Comparison of ENCODE assay signal across 10 cellular contexts in the genomic region with DNA sequence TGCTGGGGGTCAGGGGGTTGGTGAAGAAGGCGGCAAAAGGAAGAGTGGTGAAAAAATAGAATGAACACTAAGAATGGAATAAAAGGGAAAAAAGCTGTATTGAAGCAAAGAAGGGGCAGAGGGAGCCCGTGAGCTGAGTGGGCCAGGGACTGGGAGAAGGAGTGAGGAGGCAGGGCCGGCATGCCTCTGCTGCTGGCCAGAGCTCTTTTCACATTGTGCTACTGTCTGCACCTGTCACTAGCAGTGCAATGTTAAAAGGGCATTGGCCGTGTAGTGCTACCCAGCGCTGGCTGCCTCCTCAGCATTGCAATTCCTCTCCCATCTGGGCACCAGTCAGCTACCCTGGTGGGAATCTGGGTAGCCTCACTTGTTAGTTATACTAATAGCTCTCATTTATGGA. TPM values are rescaled to one million over a fixed set of nuclear protein-coding genes. Genes with fewer than 3 reads are reported as not detected.
DNase-seq lines count a peak whose midpoint lies in the region; ATAC-seq and TF ChIP-seq lines count a peak whose summit lies in the region.
"Had no signal": no experiment of that assay in that cellular context is flagged by ENCODE, and none has a peak within 500 bp of the region (broad histone marks: within the 10 kb centered on the region; RNA-seq: fewer than 3 reads in every experiment).

No MANE protein-coding gene starts in this region.

- TF ChIP-seq POLR2A in HCT116 (IDR thresholded peaks at IDR 0.05; ENCODE audit: borderline replicate concordance, extremely low read depth, insufficient read depth, insufficient read length), result no peak

- ATAC-seq in HCT116 (peak; percentile 22; the same call in 1 of the 2 replicates), WTC11 (no peak), GM21526 (IDR thresholded peaks at IDR 0.05; ENCODE audit: low FRiP score, unreplicated experiment) (no peak)

- TF ChIP-seq RAD21 in HCT116 (IDR thresholded peaks at IDR 0.05; ENCODE audit: low read depth), result no peak

- H3K27me3 ChIP-seq in HCT116 (ENCODE audit: insufficient read depth, low read length) (no peaks in the 10 kb centered on the region), layer of hippocampus (ENCODE audit: control insufficient read depth, insufficient read depth, low read length) (no peaks in the 10 kb centered on the region)

- H3K36me3 Mint-ChIP-seq in WTC11, result peaks cover 39% of the 10 kb centered on the region

- RAD21 ChIA-PET in HCT116 (lab: Charles Lee; ENCODE audit: low non-redundant PET in 1 of 2, low total read pairs in 2 of 2, uncharacterized antibody in 2 of 2, unreplicated experiment in 2 of 2), result interaction anchor here (1.3 to 1.9 kb wide), 6 partner anchors 73 to 296 kb away, joined by 3 to 9 read pairs (median 6); partner anchors contain the start of gene UBE2L6 (in 2 of the 2)

- H3K4me3 Mint-ChIP-seq in WTC11, result peak overlapping the region; percentile 96

- no peaks in the 10 kb centered on the region for H3K36me3 ChIP-seq in HCT116 (ENCODE audit: control insufficient read depth in 1 of 2, insufficient read depth in 2 of 2, low read length in 2 of 2)
- H3K36me3 ChIP-seq: thoracic aorta had no signal

- no peak overlapping the region for H3K9ac ChIP-seq in HCT116 (ENCODE audit: low read length)

- H3K9me3 ChIP-seq in HCT116 (ENCODE audit: control insufficient read depth in 1 of 2, insufficient read depth in 1 of 2, low read depth in 1 of 2, low read length in 2 of 2), result no peaks in the 10 kb centered on the region
- H3K9me3 ChIP-seq: thoracic aorta had no signal

- DNase-seq in AG10803 (ENCODE audit: low read depth) (no peak), HCT116 (ENCODE audit: low read depth, low spot score) (no peak), WTC11 (ENCODE audit: low spot score) (peak; percentile 39), NCI-H146 treated with DMSO at 0.1 percent for 48 hours (lab: John Stamatoyannopoulos, UW; ENCODE audit: unreplicated experiment) (no peak), posterior vena cava (ENCODE audit: low spot score) (no peak)
- no peak for DNase-seq in activated naive CD4-positive, alpha-beta T cell treated with Interleukin-2 at 50 U/mL for 16 hours

- H2AFZ ChIP-seq in HCT116 (ENCODE audit: low read depth, low read length, poor library complexity, severe bottlenecking), result no peak overlapping the region

- no peaks in the 10 kb centered on the region for H3K9me2 ChIP-seq in HCT116 (ENCODE audit: insufficient read depth)

- peaks cover 77% of the 10 kb centered on the region for H3K4me1 Mint-ChIP-seq in WTC11

- BruUV-seq in HCT116 (replicated peaks; lab: Mats Ljungman, UMichigan), result no TSS peak

- TF ChIP-seq CTCF in AG10803 (conservative IDR thresholded peaks at IDR 0.05; ENCODE audit: low read length) (peak; percentile 53), HCT116 (IDR thresholded peaks at IDR 0.05 in 2 of 3, conservative IDR thresholded peaks at IDR 0.05 in 1 of 3; ENCODE audit: borderline replicate concordance in 1 of 3, insufficient read depth in 1 of 3, low read depth in 2 of 3, low read length in 2 of 3) (peak in 1 of 3 experiments; percentile 16; a peak in 1 of 6 replicates), WTC11 (IDR thresholded peaks at IDR 0.05) (no peak)

- H3K9me3 Mint-ChIP-seq in WTC11, result no peaks in the 10 kb centered on the region
- H3K9me3 Mint-ChIP-seq: activated T-helper 2 cell treated with anti-CD3 and anti-CD28 coated beads, Interferon-gamma antibody, Interleukin-2, Interleukin-4, amounts not matched to agents 10 μg/mL and 5 μg/mL and 100 μg/mL, durations not matched to agents 14 hours and 24 hours and 36 hours had no signal

- H3K79me2 ChIP-seq in HCT116 (ENCODE audit: insufficient read depth, low read length), result peaks cover 10% of the 10 kb centered on the region

- H3K4me1 ChIP-seq in HCT116 (ENCODE audit: control insufficient read depth in 1 of 2, insufficient read depth in 2 of 2, low read length in 2 of 2), result peaks cover 6 to 30% of the 10 kb centered on the region in 2 experiments; a peak in 3 of 4 replicates

- H3K27me3 Mint-ChIP-seq in WTC11 (ENCODE audit: low read depth), result no peaks in the 10 kb centered on the region; the same call in 1 of the 2 replicates

- POLR2A ChIA-PET in HCT116 (lab: Charles Lee), result interaction anchor here (0.6 to 1.8 kb wide), 4 partner anchors 11 to 180 kb away, joined by 3 to 8 read pairs (median 4); partner anchors contain the start of gene UBE2L6
- POLR2A ChIA-PET in WTC11 (lab: Charles Lee), result interaction anchor here (0.6 to 6.6 kb wide), 7 partner anchors 8 to 100 kb away, joined by 3 to 115 read pairs (median 9); partner anchors contain the start of genes SELENOH, SERPING1, UBE2L6 and YPEL4

- CTCF ChIA-PET in HCT116 (lab: Charles Lee) (interaction anchor here (0.9 to 4.4 kb wide), 13 partner anchors 10 to 295 kb away, joined by 3 to 40 read pairs (median 7); partner anchors contain the start of gene UBE2L6), WTC11 (lab: Charles Lee) (interaction anchor here (0.7 to 7.6 kb wide), 29 partner anchors 11 to 295 kb away, joined by 3 to 363 read pairs (median 6); partner anchors contain the start of genes RTN4RL2, SERPING1, SLC43A1 and UBE2L6)

- H4K20me1 ChIP-seq in HCT116 (ENCODE audit: insufficient read depth), result no peaks in the 10 kb centered on the region

- H3K4me3 ChIP-seq in AG10803 (ENCODE audit: low read length) (no peak overlapping the region; the same call in 1 of the 2 replicates), HCT116 (replicated peaks in 1 of 2; ENCODE audit: low read depth in 1 of 2, low read length in 2 of 2) (no peak overlapping the region)
- H3K4me3 ChIP-seq: thoracic aorta had no signal

- no peak overlapping the region for H3K4me2 ChIP-seq in HCT116 (ENCODE audit: low read length)

- no peak overlapping the region for H3K27ac ChIP-seq in HCT116 (ENCODE audit: low read depth, low read length)
- peak overlapping the region; percentile 13 for H3K27ac ChIP-seq in layer of hippocampus (ENCODE audit: low read depth, low read length)
- H3K27ac ChIP-seq: thoracic aorta had no signal

- peak overlapping the region; percentile 97 for H3K27ac Mint-ChIP-seq in WTC11
- H3K27ac Mint-ChIP-seq: activated T-helper 2 cell treated with anti-CD3 and anti-CD28 coated beads, Interferon-gamma antibody, Interleukin-2, Interleukin-4, amounts not matched to agents 10 μg/mL and 5 μg/mL and 100 μg/mL, durations not matched to agents 14 hours and 24 hours and 36 hours had no signal

- intact Hi-C loops in HCT116 (cut with micrococcal nuclease), result loop anchor here (1.0 to 10.0 kb wide), 4 partner anchors 73 to 796 kb away; no protein-coding TSS in a partner anchor
- intact Hi-C loops in posterior vena cava (cut with DNase I), result loop anchor here in 1 of 2 donors (5.0 to 10.0 kb wide), 2 partner anchors 74 to 186 kb away; partner anchors contain the start of gene UBE2L6

TF ChIP-seq in HCT116, 20 proteins besides CTCF, POLR2A, EP300 and RAD21 (continues in another document):
- TF ChIP-seq ATF3 (IDR thresholded peaks at IDR 0.05), result no peak
- TF ChIP-seq YY1 (IDR thresholded peaks at IDR 0.05; ENCODE audit: extremely low read depth, insufficient replicate concordance, low read depth, low read length), result no peak
- no peak for TF ChIP-seq CBX3 (IDR thresholded peaks at IDR 0.05; ENCODE audit: low read depth)
- TF ChIP-seq, protein P1, sequence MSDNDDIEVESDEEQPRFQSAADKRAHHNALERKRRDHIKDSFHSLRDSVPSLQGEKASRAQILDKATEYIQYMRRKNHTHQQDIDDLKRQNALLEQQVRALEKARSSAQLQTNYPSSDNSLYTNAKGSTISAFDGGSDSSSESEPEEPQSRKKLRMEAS (IDR thresholded peaks at IDR 0.05), result no peak
- no peak for TF ChIP-seq EGR1 (IDR thresholded peaks at IDR 0.05; ENCODE audit: low read depth)
- TF ChIP-seq ZFX (IDR thresholded peaks at IDR 0.05), result no peak
- TF ChIP-seq ZNF274 (IDR thresholded peaks at IDR 0.05; ENCODE audit: low read depth, low read length), result no peak
- no peak for TF ChIP-seq ELF1 (IDR thresholded peaks at IDR 0.05; ENCODE audit: borderline replicate concordance, low read depth)
- no peak for TF ChIP-seq SP1 (IDR thresholded peaks at IDR 0.05; ENCODE audit: low read depth)

TF ChIP-seq in WTC11, 78 proteins besides CTCF, POLR2A, EP300 and RAD21 (continues in another document):
- TF ChIP-seq SP1 (CRISPR knock-in tag; conservative IDR thresholded peaks at IDR 0.05) (no peak), RORB (CRISPR knock-in tag; IDR thresholded peaks at IDR 0.05) (no peak), CREM (CRISPR knock-in tag; IDR thresholded peaks at IDR 0.05) (no peak), CBFB (CRISPR knock-in tag; IDR thresholded peaks at IDR 0.05; ENCODE audit: low read depth) (no peak)
- TF ChIP-seq, protein P2, sequence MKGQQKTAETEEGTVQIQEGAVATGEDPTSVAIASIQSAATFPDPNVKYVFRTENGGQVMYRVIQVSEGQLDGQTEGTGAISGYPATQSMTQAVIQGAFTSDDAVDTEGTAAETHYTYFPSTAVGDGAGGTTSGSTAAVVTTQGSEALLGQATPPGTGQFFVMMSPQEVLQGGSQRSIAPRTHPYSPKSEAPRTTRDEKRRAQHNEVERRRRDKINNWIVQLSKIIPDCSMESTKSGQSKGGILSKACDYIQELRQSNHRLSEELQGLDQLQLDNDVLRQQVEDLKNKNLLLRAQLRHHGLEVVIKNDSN (CRISPR knock-in tag; IDR thresholded peaks at IDR 0.05), result no peak

RNA-seq across cellular contexts. Expression of gene YPEL4, which starts 8.7 kb away (rescaled TPM):
- total RNA-seq in HCT116 (2021; ENCODE audit: unreplicated experiment) (0.32 TPM), WTC11 (2021) (0.15 to 0.30 TPM in 2 of 3 replicates, not detected in the other), posterior vena cava (1 to 10 TPM in 1 of 2 donors, under 1 TPM in 1; 0.33 to 1.3 TPM)
- 0.52 and 0.83 TPM in 2 replicates for polyA plus RNA-seq in HCT116 (2012)

RNA-seq across cellular contexts. Expression of gene CLP1, which starts 16.6 kb away (rescaled TPM):
- total RNA-seq in HCT116 (2021; ENCODE audit: unreplicated experiment) (17.7 TPM), WTC11 (2021) (24.5 to 26.3 TPM (median 24.6 TPM) in 3 replicates), posterior vena cava (10 to 100 TPM in 1 of 2 donors, 1 to 10 TPM in 1; 7.6 to 10.3 TPM)
- polyA plus RNA-seq in HCT116 (2012), result 13.1 and 13.8 TPM in 2 replicates

RNA-seq across cellular contexts. Expression of gene ZDHHC5, which starts 26.9 kb away (rescaled TPM):
- total RNA-seq in HCT116 (2021; ENCODE audit: unreplicated experiment), result 64.1 TPM
- polyA plus RNA-seq in HCT116 (2012), result 56.8 and 57.1 TPM in 2 replicates
- 49.3 to 51.6 TPM (median 50.5 TPM) in 3 replicates for total RNA-seq in WTC11 (2021)
- total RNA-seq in posterior vena cava, result 10 to 100 TPM; 49.7 to 58.0 TPM

RNA-seq across cellular contexts. Expression of gene SERPING1, which starts 43.5 kb away (rescaled TPM):
- total RNA-seq in HCT116 (2021; ENCODE audit: unreplicated experiment) (3.4 TPM), WTC11 (2021) (49.1 to 51.8 TPM (median 50.2 TPM) in 3 replicates), posterior vena cava (100 to 1,000 TPM; 501 to 774 TPM)
- 4.1 and 4.6 TPM in 2 replicates for polyA plus RNA-seq in HCT116 (2012)
- total RNA-seq: activated T-helper 2 cell treated with anti-CD3 and anti-CD28 coated beads, Interferon-gamma antibody, Interleukin-2, Interleukin-4, amounts not matched to agents 10 μg/mL and 5 μg/mL and 100 μg/mL, durations not matched to agents 14 hours and 24 hours and 36 hours had no signal
